8 cellular contexts compared by ENCODE assay signal in genomic region chr2:144519934-144520717, GRCh38. TPM values are rescaled to one million over a fixed set of nuclear protein-coding genes. Genes with fewer than 3 reads are reported as not detected.
DNase-seq lines count a peak whose midpoint lies in the region; ATAC-seq, FAIRE-seq and TF ChIP-seq lines count a peak whose summit lies in the region.

ZEB2 (minus strand) TSS chr2:144520119; CDS start chr2:144517350, 2,769 bp downstream.

- H3K36me3 Mint-ChIP-seq in MCF 10A (ENCODE audit: insufficient read depth, unreplicated experiment) = no peaks in the 10 kb centered on the region

- intact Hi-C loops in PC-3 (cut with micrococcal nuclease) (loop anchor here (5.0 kb wide), 2 partner anchors 83 to 188 kb away; a partner anchor contains a TSS), MCF 10A (cut with micrococcal nuclease) (loop anchor here (1.0 to 10.0 kb wide), 7 partner anchors 33 to 962 kb away; no protein-coding TSS in a partner anchor)

- no peak within 1 kb of the TSS for H3K27ac Mint-ChIP-seq in MCF 10A (ENCODE audit: low read depth, unreplicated experiment)

- peaks cover 19% of the 10 kb centered on the region for H3K4me1 Mint-ChIP-seq in MCF 10A (ENCODE audit: insufficient read depth, unreplicated experiment)

- H3K9me3 ChIP-seq in PC-3 (ENCODE audit: low read length) (no peaks in the 10 kb centered on the region), skeletal muscle tissue (ENCODE audit: control insufficient read depth in 3 of 3, low read length in 3 of 3) (no peaks in the 10 kb centered on the region)

- H3K4me2 ChIP-seq in PC-3 (ENCODE audit: low read length) = peak within 1 kb of the TSS; percentile 81

- peak; percentile 42 for FAIRE-seq in GM18507 (lab: Jason Lieb, UNC)

- H3K9me2 ChIP-seq in PC-3 (replicated peaks; ENCODE audit: low read length) = no peaks in the 10 kb centered on the region

- DNase-seq in AG08395 (ENCODE audit: low spot score) (peak; percentile 68), GM18507 (ENCODE audit: extremely low spot score, insufficient read length, low read depth) (no peak), PC-3 (peak; percentile 50), MCF 10A (ENCODE audit: unreplicated experiment) (peak; percentile 50), iris pigment epithelial cell (ENCODE audit: low read depth) (peak; percentile 79), GOT3 (lab: John Stamatoyannopoulos, UW) (no peak)
- no peak for DNase-seq in effector CD8-positive, alpha-beta T cell (lab: John Stamatoyannopoulos, UW)

- H4K20me1 ChIP-seq in PC-3 (ENCODE audit: low read length) = no peaks in the 10 kb centered on the region

- H3F3A ChIP-seq in PC-3 (ENCODE audit: low read length, unreplicated experiment) = no peaks in the 10 kb centered on the region

- peak; percentile 43 for TF ChIP-seq CTCF in PC-3 (conservative IDR thresholded peaks at IDR 0.05; ENCODE audit: low read depth, low read length)
- peak; percentile 10 for TF ChIP-seq CTCF in MCF 10A (IDR thresholded peaks at IDR 0.05; ENCODE audit: unreplicated experiment)

- peak within 1 kb of the TSS; percentile 61 for H2AFZ ChIP-seq in PC-3 (ENCODE audit: low read length)

- no peaks in the 10 kb centered on the region for H3K27me3 Mint-ChIP-seq in MCF 10A (ENCODE audit: insufficient read depth, unreplicated experiment)

- H3K4me3 ChIP-seq in PC-3 (ENCODE audit: low read length) = peak within 1 kb of the TSS; percentile 62
- H3K4me3 ChIP-seq in skeletal muscle tissue (ENCODE audit: low read length in 3 of 3) = peak within 1 kb of the TSS; percentile 75 to 84 (median 84)

- H3K79me2 ChIP-seq in PC-3 (ENCODE audit: low read length) = no peaks in the 10 kb centered on the region

- POLR2A ChIA-PET in PC-3 (lab: Charles Lee; ENCODE audit: unreplicated experiment) = no interaction called here
- POLR2A ChIA-PET in MCF 10A (lab: Yijun Ruan, JAX) = interaction anchor here (0.7 to 1.0 kb wide), 3 partner anchors 25 to 140 kb away, joined by 3 to 4 read pairs (median 4); no protein-coding TSS in a partner anchor

- H3K27ac ChIP-seq in PC-3 (ENCODE audit: low read length) = no peak within 1 kb of the TSS
- H3K27ac ChIP-seq in skeletal muscle tissue (ENCODE audit: low read depth, low read length) = peak within 1 kb of the TSS; percentile 96

- H3K36me3 ChIP-seq in PC-3 (ENCODE audit: low read depth, low read length) (no peaks in the 10 kb centered on the region), skeletal muscle tissue (ENCODE audit: control insufficient read depth in 3 of 3, insufficient read depth in 3 of 3, low read length in 3 of 3) (no peaks in the 10 kb centered on the region)

- no TSS peak for BruUV-seq in PC-3 (replicated peaks; lab: Mats Ljungman, UMichigan)
- no TSS peak for BruUV-seq in MCF 10A (replicated peaks; lab: Mats Ljungman, UMichigan)

- H3K9ac ChIP-seq in PC-3 (ENCODE audit: low read length) (peak within 1 kb of the TSS; percentile 18; the same call in 1 of the 2 replicates), skeletal muscle tissue (ENCODE audit: low read depth in 1 of 3, low read length in 3 of 3) (peak within 1 kb of the TSS; percentile 89 to 93 (median 92))

- peak; percentile 67 for ATAC-seq in PC-3

- H3K4me3 Mint-ChIP-seq in MCF 10A (ENCODE audit: unreplicated experiment) = no peak within 1 kb of the TSS

- CTCF ChIA-PET in PC-3 (lab: Charles Lee) = no interaction called here
- CTCF ChIA-PET in MCF 10A (lab: Yijun Ruan, JAX) = interaction anchor here (0.9 kb wide), 1 partner anchor 23 kb away, joined by 3 read pairs; no protein-coding TSS in a partner anchor

- no peaks in the 10 kb centered on the region for H3K9me3 Mint-ChIP-seq in MCF 10A (ENCODE audit: unreplicated experiment)

- H3K4me1 ChIP-seq in PC-3 (ENCODE audit: insufficient read depth, low read length) = peaks cover 14% of the 10 kb centered on the region
- peaks cover 5 to 23% (median 15%) of the 10 kb centered on the region in 3 donors for H3K4me1 ChIP-seq in skeletal muscle tissue (ENCODE audit: control insufficient read depth in 3 of 3, insufficient read depth in 3 of 3, low read length in 3 of 3)

- H3K27me3 ChIP-seq in PC-3 (ENCODE audit: low read length) (peaks cover 42% of the 10 kb centered on the region), skeletal muscle tissue (ENCODE audit: control insufficient read depth in 3 of 3, insufficient read depth in 3 of 3, low read length in 3 of 3) (no peaks in the 10 kb centered on the region)

RNA-seq across cellular contexts. Expression of gene ZEB2, which starts in this region (rescaled TPM):
- 0.69 and 1.1 TPM in 2 replicates for total RNA-seq in PC-3 (2014; rRNA removed)
- total RNA-seq in MCF 10A (2022) = 28.2 and 39.9 TPM in 2 replicates
- 108 TPM for total RNA-seq in skeletal muscle tissue

Comparison
In these comparisons a context has a peak if more than half of its experiments do, and no peak if none do; other contexts are left out.
1. RNA of gene ZEB2 (total RNA-seq): 108 TPM in skeletal muscle tissue (single experiment) and 28.2 to 39.9 TPM in MCF 10A; 0.69 to 1.1 TPM in PC-3; every median in the first group is over 10 times any median in the second.
2. DNase-seq: peak in AG08395 (single experiment), PC-3 (single experiment), MCF 10A (single experiment) and iris pigment epithelial cell (single experiment); none in GM18507 (single experiment), GOT3 (single experiment) and effector CD8-positive, alpha-beta T cell (single experiment).